Comparison of ENCODE assay signal across 8 cellular contexts in genomic region chr2:112483047-112483473, GRCh38. TPM values are rescaled to one million over a fixed set of nuclear protein-coding genes. Genes with fewer than 3 reads are reported as not detected.
A peak's percentile ranks its signal among the peaks of the same experiment; 100 is the strongest.
DNase-seq lines count a peak whose midpoint lies in the region; TF ChIP-seq lines count a peak whose summit lies in the region.

No MANE protein-coding gene starts in this region.

- H3K27ac ChIP-seq in OCI-LY7 (ENCODE audit: low read depth, low read length, poor library complexity, severe bottlenecking), result peak overlapping the region; percentile 71
- H3K27ac ChIP-seq in mammary epithelial cell (ENCODE audit: insufficient read depth, low read depth, low read length), result peak overlapping the region; percentile 42
- H3K27ac ChIP-seq in substantia nigra (ENCODE audit: low read depth, low read length, poor library complexity, severe bottlenecking), result peak overlapping the region; percentile 87

- intact Hi-C loops in CD14-positive monocyte (cut with micrococcal nuclease) (loop anchor here in 1 of 2 donors (5.0 kb wide), 1 partner anchor 99 kb away; the partner anchor contains the start of gene CHCHD5), OCI-LY7 (cut with micrococcal nuclease; ENCODE audit: unreplicated experiment) (loop anchor here (5.0 kb wide), 3 partner anchors 226 to 601 kb away; partner anchors contain the start of genes ANAPC1 and ZC3H8), mammary epithelial cell (cut with micrococcal nuclease) (loop anchor here (5.0 kb wide), 1 partner anchor 226 kb away; the partner anchor contains the start of gene ZC3H8)

- H3K27ac Mint-ChIP-seq in CD14-positive monocyte, result peak overlapping the region in 3 of 7 donors; percentile 14 to 89 (median 61)

- peak overlapping the region; percentile 96 to 98 for H3K4me3 Mint-ChIP-seq in CD14-positive monocyte

- peak overlapping the region; percentile 80 for H3K9ac ChIP-seq in mammary epithelial cell (ENCODE audit: insufficient read depth, low read length)

- no peaks in the 10 kb centered on the region for H3K9me2 ChIP-seq in OCI-LY7 (ENCODE audit: insufficient read depth, low read length)

- dilution Hi-C loops in mammary epithelial cell (cut with HindIII; ENCODE audit: low sequenced_read_pairs), result no loop called here

- peaks cover 8% of the 10 kb centered on the region for H3K27me3 ChIP-seq in H7 (ENCODE audit: control insufficient read depth, insufficient read depth, low read length)
- no peaks in the 10 kb centered on the region for H3K27me3 ChIP-seq in mammary epithelial cell (ENCODE audit: insufficient read depth, low read length)

- no peak for DNase-seq in CD14-positive monocyte (ENCODE audit: low spot score)
- DNase-seq in H7, result peak; percentile 60
- peak; percentile 23 for DNase-seq in OCI-LY7 (ENCODE audit: low spot score)
- peak; percentile 72 for DNase-seq in mammary epithelial cell
- peak; percentile 83 for DNase-seq in left kidney (ENCODE audit: low read depth, low spot score)
- DNase-seq in substantia nigra (lab: John Stamatoyannopoulos, UW), result peak in 4 of 49 donors; percentile 15 to 33 (median 23)
- DNase-seq in stimulated activated CD8-positive, alpha-beta memory T cell treated with anti-CD3 and anti-CD28 coated beads, Interleukin-4, amount 100 ng/mL, for 48 hours, result no peak
- DNase-seq in activated CD8-positive, alpha-beta memory T cell treated with anti-CD3 and anti-CD28 coated beads, Interleukin-2, amount 50 U/mL, for 4 hours, result no peak

- WGBS in mammary epithelial cell (ENCODE audit: low coverage, missing lambda C conversion rate), result 2% methylated on average over 6 of the region's 10 CpGs

- in situ Hi-C loops in mammary epithelial cell (cut with MboI; ENCODE audit: low sequenced_read_pairs in 2 of 2), result no loop called here

- peaks cover 32% of the 10 kb centered on the region for H3K4me1 Mint-ChIP-seq in CD14-positive monocyte

- POLR2A ChIA-PET in OCI-LY7 (lab: Charles Lee), result interaction anchor here (0.7 to 1.5 kb wide), 3 partner anchors 9 to 605 kb away, joined by 3 to 9 read pairs (median 5); no protein-coding TSS in a partner anchor

- H3K79me2 ChIP-seq in OCI-LY7 (ENCODE audit: insufficient read depth, low read depth, low read length) (peaks cover 36% of the 10 kb centered on the region; the same call in 1 of the 2 replicates), mammary epithelial cell (ENCODE audit: insufficient read depth, low read length) (peaks cover 59% of the 10 kb centered on the region)

- H3K4me1 ChIP-seq in OCI-LY7 (ENCODE audit: insufficient read depth, low read length, poor library complexity, severe bottlenecking), result peaks cover 19% of the 10 kb centered on the region
- H3K4me1 ChIP-seq in mammary epithelial cell (ENCODE audit: insufficient read depth, low read length), result peaks cover 16% of the 10 kb centered on the region

- TF ChIP-seq CTCF in CD14-positive monocyte (IDR thresholded peaks at IDR 0.05) (no peak), OCI-LY7 (conservative IDR thresholded peaks at IDR 0.05; ENCODE audit: low read length) (no peak), mammary epithelial cell (conservative IDR thresholded peaks at IDR 0.05 in 1 of 2, IDR thresholded peaks at IDR 0.05 in 1 of 2; ENCODE audit: extremely low read depth in 1 of 2, insufficient read depth in 1 of 2, low read depth in 1 of 2, low read length in 2 of 2) (no peak)

- H3K4me2 ChIP-seq in OCI-LY7 (ENCODE audit: low read length), result peak overlapping the region; percentile 95
- H3K4me2 ChIP-seq in mammary epithelial cell (ENCODE audit: insufficient read depth, low read depth, low read length), result peak overlapping the region; percentile 86

- peak overlapping the region; percentile 91 for H3K4me3 ChIP-seq in H7 (ENCODE audit: insufficient read depth, low read depth, low read length)
- peak overlapping the region; percentile 99 for H3K4me3 ChIP-seq in OCI-LY7 (ENCODE audit: low read depth, low read length, poor library complexity, severe bottlenecking)
- H3K4me3 ChIP-seq in mammary epithelial cell (replicated peaks in 1 of 3; ENCODE audit: insufficient read depth in 1 of 3, low read depth in 2 of 3, low read length in 3 of 3), result peak overlapping the region; percentile 58 to 78 (median 76)

- BruUV-seq in OCI-LY7 (replicated peaks; lab: Mats Ljungman, UMichigan) (no TSS peak), mammary epithelial cell (replicated peaks; lab: Mats Ljungman, UMichigan) (no TSS peak)

- H4K20me1 ChIP-seq in OCI-LY7 (ENCODE audit: insufficient read depth, low read length), result peaks cover 5% of the 10 kb centered on the region; the same call in 1 of the 2 replicates
- no peaks in the 10 kb centered on the region for H4K20me1 ChIP-seq in mammary epithelial cell (ENCODE audit: insufficient read depth, low read length)

- peaks cover 15% of the 10 kb centered on the region in 2 donors for H3K36me3 Mint-ChIP-seq in CD14-positive monocyte

- no peaks in the 10 kb centered on the region for H3K9me3 ChIP-seq in OCI-LY7 (ENCODE audit: low read length)
- H3K9me3 ChIP-seq in mammary epithelial cell (replicated peaks; ENCODE audit: insufficient read depth, low read length), result no peaks in the 10 kb centered on the region

- H2AFZ ChIP-seq in OCI-LY7 (ENCODE audit: low read length) (peak overlapping the region; percentile 84; the same call in 1 of the 2 replicates), mammary epithelial cell (ENCODE audit: low read depth, low read length) (peak overlapping the region; percentile 92)

- no peaks in the 10 kb centered on the region for H3K9me3 Mint-ChIP-seq in CD14-positive monocyte

- H3K36me3 ChIP-seq in H7 (replicated peaks; ENCODE audit: control insufficient read depth, insufficient read depth, low read length), result no peaks in the 10 kb centered on the region; the same call in 1 of the 2 replicates
- peaks cover 40% of the 10 kb centered on the region for H3K36me3 ChIP-seq in OCI-LY7 (ENCODE audit: insufficient read depth, low read length)
- peaks cover 3% of the 10 kb centered on the region for H3K36me3 ChIP-seq in mammary epithelial cell (ENCODE audit: insufficient read depth, low read length)

- H3K27me3 Mint-ChIP-seq in CD14-positive monocyte (ENCODE audit: low read depth in 3 of 3), result peaks cover 0 to 5% (median 3%) of the 10 kb centered on the region in 3 donors

- CTCF ChIA-PET in OCI-LY7 (lab: Charles Lee; ENCODE audit: unreplicated experiment), result no interaction called here
- CTCF ChIA-PET in mammary epithelial cell (lab: Charles Lee; ENCODE audit: low non-redundant PET), result no interaction called here

RNA-seq across cellular contexts. Expression of gene TTL, which starts 1.1 kb away (rescaled TPM):
- polyA plus RNA-seq in CD14-positive monocyte (1 to 10 TPM; 2.7 to 5.4 TPM), mammary epithelial cell (24.5 TPM)
- 49.6 and 52.6 TPM in 2 replicates for total RNA-seq in H7 (2014; rRNA removed; shearing (Covaris generic))
- 27.1 and 32.9 TPM in 2 replicates for total RNA-seq in OCI-LY7 (2014; rRNA removed; shearing (Covaris generic))
- total RNA-seq in OCI-LY7 (2022) (45.1 and 48.7 TPM in 2 replicates), mammary epithelial cell (10 to 100 TPM; 64.6 to 68.5 TPM)
- 65.2 TPM for polyA minus RNA-seq in mammary epithelial cell

RNA-seq across cellular contexts. Expression of gene RGPD8, which starts 49.6 kb away (rescaled TPM):
- 1 to 10 TPM in 1 of 2 donors, under 1 TPM in 1; 0.29 to 1.2 TPM for polyA plus RNA-seq in CD14-positive monocyte
- 4.6 and 11.8 TPM in 2 replicates for total RNA-seq in H7 (2014; rRNA removed; shearing (Covaris generic))
- 0.44 TPM in 1 of 2 replicates, not detected in the other for total RNA-seq in OCI-LY7 (2014; rRNA removed; shearing (Covaris generic))
- total RNA-seq in OCI-LY7 (2022), result 0.22 TPM in 1 of 2 replicates, not detected in the other
- 10 to 100 TPM; 11.7 to 16.7 TPM for total RNA-seq in mammary epithelial cell
- polyA plus RNA-seq in mammary epithelial cell, result 1.3 TPM
- polyA minus RNA-seq in mammary epithelial cell, result 6.7 TPM

RNA-seq across cellular contexts. Expression of gene POLR1B, which starts 59.2 kb away (rescaled TPM):
- polyA plus RNA-seq in CD14-positive monocyte (1 to 10 TPM; 5.2 to 6.3 TPM), mammary epithelial cell (17.6 TPM)
- total RNA-seq in H7 (2014; rRNA removed; shearing (Covaris generic)), result 35.1 and 35.5 TPM in 2 replicates
- total RNA-seq in OCI-LY7 (2014; rRNA removed; shearing (Covaris generic)), result 28.0 and 30.5 TPM in 2 replicates
- total RNA-seq in OCI-LY7 (2022) (44.7 and 45.1 TPM in 2 replicates), mammary epithelial cell (10 to 100 TPM; 23.0 to 41.1 TPM)
- 65.0 TPM for polyA minus RNA-seq in mammary epithelial cell

Comparison
In these comparisons a context has a peak if more than half of its experiments do, and no peak if none do; other contexts are left out.
1. DNase-seq: peak in H7 (single experiment), OCI-LY7 (single experiment), mammary epithelial cell (single experiment) and left kidney (single experiment); none in CD14-positive monocyte (single experiment), stimulated activated CD8-positive, alpha-beta memory T cell treated with anti-CD3 and anti-CD28 coated beads, Interleukin-4, amount 100 ng/mL, for 48 hours (single experiment) and activated CD8-positive, alpha-beta memory T cell treated with anti-CD3 and anti-CD28 coated beads, Interleukin-2, amount 50 U/mL, for 4 hours (single experiment).
2. Peak in every context shown above with its lines, with median percentiles within 50 percentile points of each other: H3K4me3 ChIP-seq and H3K27ac ChIP-seq.